8 cellular contexts compared by ENCODE assay signal in genomic region chr14:102086972-102087761, GRCh38. TPM values are rescaled to one million over a fixed set of nuclear protein-coding genes. Genes with fewer than 3 reads are reported as not detected.
DNase-seq lines count a peak whose midpoint lies in the region; ATAC-seq and TF ChIP-seq lines count a peak whose summit lies in the region.

HSP90AA1 (minus strand) TSS chr14:102087044; CDS start chr14:102086378, 666 bp downstream.

- H3K27me3 Mint-ChIP-seq in chondrocyte (ENCODE audit: low read depth), result no peaks in the 10 kb centered on the region

- peak; percentile 75 for ATAC-seq in HG03432 (IDR thresholded peaks at IDR 0.05; ENCODE audit: unreplicated experiment)

- peak; percentile 51 for TF ChIP-seq CTCF in chondrocyte (IDR thresholded peaks at IDR 0.05)

- peaks cover 32% of the 10 kb centered on the region for H3K36me3 Mint-ChIP-seq in chondrocyte (ENCODE audit: low read depth)

- peaks cover 45% of the 10 kb centered on the region for H3K4me1 Mint-ChIP-seq in chondrocyte (ENCODE audit: low read depth)

- peak; percentile 99 for TF ChIP-seq POLR2A in GM19193 (IDR thresholded peaks at IDR 0.05; ENCODE audit: extremely low read depth, insufficient read depth, insufficient read length)

- H3K9me3 Mint-ChIP-seq in chondrocyte (ENCODE audit: low read depth), result no peaks in the 10 kb centered on the region

- H3K4me3 Mint-ChIP-seq in chondrocyte (ENCODE audit: unreplicated experiment), result peak within 1 kb of the TSS; percentile 97

- peak within 1 kb of the TSS; percentile 98 for H3K27ac Mint-ChIP-seq in chondrocyte (ENCODE audit: unreplicated experiment)

- DNase-seq in Ammon's horn (ENCODE audit: low spot score) (peak; percentile 92), NCI-H510A treated with DMSO at 0.1 percent for 48 hours (lab: John Stamatoyannopoulos, UW) (peak; percentile 93), chondrocyte (ENCODE audit: low spot score) (peak; percentile 96), kidney tubule cell (ENCODE audit: low spot score) (peak; percentile 96)
- peak; percentile 92 to 94 for DNase-seq in activated CD4-positive, alpha-beta T cell treated with anti-CD3 and anti-CD28 coated beads for 24 hours (ENCODE audit: low read depth in 2 of 2)
- DNase-seq in stimulated activated CD4-positive, alpha-beta T cell treated with anti-CD3 and anti-CD28 coated beads, Interleukin-1b, Interleukin-23, amount 100 ng/mL, for 1 hour (ENCODE audit: low read depth in 2 of 2), result peak; percentile 95 to 97

RNA-seq across cellular contexts. Expression of gene HSP90AA1, which starts in this region (rescaled TPM):
- 239 to 400 TPM (median 242 TPM) in 3 replicates for total RNA-seq in chondrocyte

Comparison
In these comparisons a context has a peak if more than half of its experiments do, and no peak if none do; other contexts are left out.
1. Peak in every context shown above with its lines: DNase-seq and ATAC-seq.